27 cellular contexts compared by ENCODE assay signal in the genomic region with DNA sequence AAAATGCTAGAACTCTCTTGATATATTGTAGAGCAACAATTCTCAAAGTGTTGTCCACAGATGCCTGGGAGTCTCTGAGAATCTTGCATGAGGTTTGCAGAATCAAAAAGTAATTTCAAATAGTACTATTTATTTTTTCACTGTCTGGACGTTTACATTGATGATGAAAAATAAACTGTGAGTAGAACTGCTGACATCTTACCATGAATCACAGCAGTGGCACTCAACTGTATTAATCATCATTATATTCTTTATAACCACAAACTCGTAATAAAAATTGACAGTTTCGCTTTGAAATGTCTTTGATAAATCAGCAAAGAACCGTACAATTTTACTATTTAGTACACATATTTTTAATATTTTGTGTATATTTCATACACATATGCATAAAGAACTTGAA.
A peak's percentile ranks its signal among the peaks of the same experiment; 100 is the strongest.
DNase-seq lines count a peak whose midpoint lies in the region; ATAC-seq, FAIRE-seq and TF ChIP-seq lines count a peak whose summit lies in the region.
"Had no signal": no experiment of that assay in that cellular context is flagged by ENCODE, and none has a peak within 500 bp of the region (broad histone marks: within the 10 kb centered on the region; RNA-seq: fewer than 3 reads in every experiment).

No MANE protein-coding gene starts in this region.

- H3K9ac ChIP-seq in GM23248, result no peak overlapping the region

- no peaks in the 10 kb centered on the region for H3F3A ChIP-seq in GM23248 (ENCODE audit: insufficient read depth)

- TF ChIP-seq CTCF in bronchial epithelial cell (IDR thresholded peaks at IDR 0.05; ENCODE audit: insufficient read depth, low read length, severe bottlenecking), result no peak
- no peak for TF ChIP-seq CTCF in OCI-LY7 (conservative IDR thresholded peaks at IDR 0.05; ENCODE audit: low read length)

- H3K27me3 ChIP-seq in GM23248 (replicated peaks; ENCODE audit: insufficient read depth) (no peaks in the 10 kb centered on the region), bronchial epithelial cell (ENCODE audit: control insufficient read depth, insufficient read depth, low read length) (no peaks in the 10 kb centered on the region)
- H3K27me3 ChIP-seq: MG63, SJCRH30 had no signal

- H4K20me1 ChIP-seq in GM23248 (ENCODE audit: insufficient read depth) (no peaks in the 10 kb centered on the region), OCI-LY7 (ENCODE audit: insufficient read depth, low read length) (no peaks in the 10 kb centered on the region)

- DNase-seq in GM23248, result peak; percentile 8
- DNase-seq in RKO (ENCODE audit: low spot score), result peak; percentile 35
- DNase-seq in bronchial epithelial cell (ENCODE audit: low read depth), result peak; percentile 65
- DNase-seq in OCI-LY7 (ENCODE audit: low spot score), result no peak
- DNase-seq in activated T-cell treated with anti-CD3 and anti-CD28 coated beads for 4 hours, result no peak
- DNase-seq in T-helper 9 cell, result no peak
- DNase-seq: ACHN; AML-193; C1 segment of cervical spinal cord; Calu3; CD8-positive, alpha-beta T cell; DMS153; GF-D8; Karpas-422; MG63; NCI-H1417; NCI-H1694 treated with DMSO at 0.1 percent for 48 hours; NCI-H2081 treated with DMSO at 0.1 percent for 48 hours; NCI-H2171 treated with DMSO at 0.1 percent for 48 hours; NCI-H524 treated with DMSO at 0.1 percent for 48 hours; NCI-H82; PC-9; SJCRH30; T-helper 1 cell had no signal

- H3K4me2 ChIP-seq in GM23248 (ENCODE audit: unreplicated experiment) (no peak overlapping the region), OCI-LY7 (ENCODE audit: low read length) (no peak overlapping the region)
- H3K4me2 ChIP-seq: GM23338, PC-9 had no signal

- no peaks in the 10 kb centered on the region for H3K9me2 ChIP-seq in GM23248 (ENCODE audit: insufficient read depth)
- no peaks in the 10 kb centered on the region; the same call in 1 of the 2 replicates for H3K9me2 ChIP-seq in OCI-LY7 (ENCODE audit: insufficient read depth, low read length)

- H3K4me3 ChIP-seq in GM23248 (no peak overlapping the region), bronchial epithelial cell (ENCODE audit: low read depth, low read length) (no peak overlapping the region), OCI-LY7 (ENCODE audit: low read depth, low read length, poor library complexity, severe bottlenecking) (no peak overlapping the region)
- H3K4me3 ChIP-seq: GM23338, MG63, PC-9, SJCRH30 had no signal

- BruUV-seq in OCI-LY7 (replicated peaks; lab: Mats Ljungman, UMichigan), result no TSS peak

- 10 to 11% methylated on average over 4 of the region's 4 CpGs for WGBS in GM23248 (ENCODE audit: low coverage in 1 of 2, low lambda C conversion rate in 2 of 2, missing lambda C conversion rate in 2 of 2), 2 experiments

- no peak for FAIRE-seq in bronchial epithelial cell (lab: Jason Lieb, UNC)

- H3K36me3 ChIP-seq in GM23248 (ENCODE audit: low read depth), result no peaks in the 10 kb centered on the region
- H3K36me3 ChIP-seq in bronchial epithelial cell (ENCODE audit: control insufficient read depth, insufficient read depth, low read length), result no peaks in the 10 kb centered on the region
- no peaks in the 10 kb centered on the region for H3K36me3 ChIP-seq in OCI-LY7 (ENCODE audit: insufficient read depth, low read length)
- H3K36me3 ChIP-seq: MG63, SJCRH30 had no signal

- POLR2A ChIA-PET in OCI-LY7 (lab: Charles Lee), result no interaction called here

- H3K79me2 ChIP-seq in GM23248 (ENCODE audit: insufficient read depth) (no peaks in the 10 kb centered on the region), OCI-LY7 (ENCODE audit: insufficient read depth, low read depth, low read length) (no peaks in the 10 kb centered on the region)

- ATAC-seq in GM21526 (IDR thresholded peaks at IDR 0.05; ENCODE audit: low FRiP score, unreplicated experiment), result no peak
- ATAC-seq: CD8-positive, alpha-beta T cell; GM23338; HCT116 had no signal

- H3K9me3 ChIP-seq in GM23248 (ENCODE audit: low read depth) (no peaks in the 10 kb centered on the region), OCI-LY7 (ENCODE audit: low read length) (no peaks in the 10 kb centered on the region)
- H3K9me3 ChIP-seq: SJCRH30 had no signal

- H3K4me1 ChIP-seq in GM23248 (ENCODE audit: insufficient read depth), result no peaks in the 10 kb centered on the region; the same call in 1 of the 2 replicates
- H3K4me1 ChIP-seq in OCI-LY7 (ENCODE audit: insufficient read depth, low read length, poor library complexity, severe bottlenecking), result no peaks in the 10 kb centered on the region
- H3K4me1 ChIP-seq: SJCRH30 had no signal

- intact Hi-C loops in OCI-LY7 (cut with micrococcal nuclease; ENCODE audit: unreplicated experiment), result loop anchor here (10.0 kb wide), 1 partner anchor 803 kb away; no protein-coding TSS in a partner anchor

- in situ Hi-C loops in GM23248 (cut with MboI), result no loop called here

- no peak overlapping the region for H3K27ac ChIP-seq in GM23248
- H3K27ac ChIP-seq in OCI-LY7 (ENCODE audit: low read depth, low read length, poor library complexity, severe bottlenecking), result no peak overlapping the region
- H3K27ac ChIP-seq: PC-9, SJCRH30 had no signal

- CTCF ChIA-PET in OCI-LY7 (lab: Charles Lee; ENCODE audit: unreplicated experiment), result no interaction called here

- H2AFZ ChIP-seq in GM23248 (no peak overlapping the region), OCI-LY7 (ENCODE audit: low read length) (no peak overlapping the region)
- H2AFZ ChIP-seq: GM23338, PC-9 had no signal

Comparison
In these comparisons a context has a peak if more than half of its experiments do, and no peak if none do; other contexts are left out.
1. DNase-seq: peak in GM23248 (single experiment), RKO (single experiment) and bronchial epithelial cell (single experiment); none in OCI-LY7 (single experiment), activated T-cell treated with anti-CD3 and anti-CD28 coated beads for 4 hours (single experiment) and T-helper 9 cell (single experiment).